Comparison of ENCODE assay signal across 1 cellular context in genomic region chr4:1169171-1169671, GRCh38.
TF ChIP-seq lines count a peak whose summit lies in the region.

No MANE protein-coding gene starts in this region.

TF ChIP-seq in H1, 55 proteins besides CTCF, POLR2A, EP300 and RAD21:
- TF ChIP-seq CHD2 (IDR thresholded peaks at IDR 0.05; ENCODE audit: low read length) (no peak), NANOG (IDR thresholded peaks at IDR 0.05; ENCODE audit: insufficient read depth, low read depth, low read length, poor library complexity, severe bottlenecking) (no peak), SP4 (IDR thresholded peaks at IDR 0.05; ENCODE audit: low read length) (no peak), NRF1 (IDR thresholded peaks at IDR 0.05; ENCODE audit: low read depth, low read length) (no peak), BCL11A (IDR thresholded peaks at IDR 0.05; ENCODE audit: low read depth in 2 of 2, low read length in 2 of 2) (no peak), TAF1 (IDR thresholded peaks at IDR 0.05; ENCODE audit: low read depth, low read length) (no peak), SRF (IDR thresholded peaks at IDR 0.05; ENCODE audit: low read depth, low read length) (no peak), BRCA1 (IDR thresholded peaks at IDR 0.05; ENCODE audit: low read depth, low read length) (no peak), CTBP2 (IDR thresholded peaks at IDR 0.05; ENCODE audit: borderline replicate concordance, insufficient read depth, insufficient read length, low read length) (no peak), BACH1 (IDR thresholded peaks at IDR 0.05; ENCODE audit: low read length) (no peak), YY1 (IDR thresholded peaks at IDR 0.05; ENCODE audit: low read depth, low read length) (no peak), SUZ12 (IDR thresholded peaks at IDR 0.05; ENCODE audit: low read length) (no peak), EZH2 (IDR thresholded peaks at IDR 0.05; ENCODE audit: low read depth, low read length, severe bottlenecking) (no peak), TCF12 (IDR thresholded peaks at IDR 0.05; ENCODE audit: low read depth, low read length) (no peak), CBX5 (IDR thresholded peaks at IDR 0.05; ENCODE audit: low read depth, low read length) (no peak), RBBP5 (IDR thresholded peaks at IDR 0.05; ENCODE audit: borderline replicate concordance, low read depth, low read length) (no peak)
- TF ChIP-seq, protein P1, sequence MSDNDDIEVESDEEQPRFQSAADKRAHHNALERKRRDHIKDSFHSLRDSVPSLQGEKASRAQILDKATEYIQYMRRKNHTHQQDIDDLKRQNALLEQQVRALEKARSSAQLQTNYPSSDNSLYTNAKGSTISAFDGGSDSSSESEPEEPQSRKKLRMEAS (IDR thresholded peaks at IDR 0.05), result no peak
- TF ChIP-seq, protein P2, sequence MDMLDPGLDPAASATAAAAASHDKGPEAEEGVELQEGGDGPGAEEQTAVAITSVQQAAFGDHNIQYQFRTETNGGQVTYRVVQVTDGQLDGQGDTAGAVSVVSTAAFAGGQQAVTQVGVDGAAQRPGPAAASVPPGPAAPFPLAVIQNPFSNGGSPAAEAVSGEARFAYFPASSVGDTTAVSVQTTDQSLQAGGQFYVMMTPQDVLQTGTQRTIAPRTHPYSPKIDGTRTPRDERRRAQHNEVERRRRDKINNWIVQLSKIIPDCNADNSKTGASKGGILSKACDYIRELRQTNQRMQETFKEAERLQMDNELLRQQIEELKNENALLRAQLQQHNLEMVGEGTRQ (IDR thresholded peaks at IDR 0.05; ENCODE audit: low read length), result no peak
TF ChIP-seq in H1: peak in this region for 0.
